In genomic region chr17:46812624-46813318, GRCh38 we compare ENCODE assay signal across 26 cellular contexts. TPM values are rescaled to one million over a fixed set of nuclear protein-coding genes. Genes with fewer than 3 reads are reported as not detected.
"Had no signal": no experiment of that assay in that cellular context is flagged by ENCODE, and none has a peak within 500 bp of the region (broad histone marks: within the 10 kb centered on the region; RNA-seq: fewer than 3 reads in every experiment).

No MANE protein-coding gene starts in this region.

- ATAC-seq: activated naive CD4-positive, alpha-beta T cell treated with anti-CD3 and anti-CD28 coated beads, Interleukin-2, amount 50 U/mL, for 72 hours; left ventricle myocardium superior; upper lobe of right lung had no signal

- H3K79me2 ChIP-seq: hepatocyte had no signal

- H3K9me3 ChIP-seq: ascending aorta, breast epithelium, spleen, thoracic aorta, upper lobe of right lung had no signal

- FAIRE-seq: colon, endothelial cell of umbilical vein, frontal cortex had no signal

- H3K4me1 ChIP-seq: ascending aorta, breast epithelium, upper lobe of right lung had no signal

- H3K27ac ChIP-seq: ascending aorta, breast epithelium, hepatocyte, spleen, thoracic aorta, upper lobe of right lung had no signal

- H3K4me3 ChIP-seq: ascending aorta, breast epithelium, hepatocyte, spleen, thoracic aorta, upper lobe of right lung had no signal

- H2AFZ ChIP-seq: hepatocyte had no signal

- DNase-seq: activated CD4-positive, alpha-beta T cell treated with anti-CD3 and anti-CD28 coated beads, Interleukin-2, amount 50 U/mL, for 1 hour; activated CD4-positive, CD25-positive, alpha-beta regulatory T cell treated with anti-CD3 and anti-CD28 coated beads, Interleukin-2, amount 50 U/mL, for 72 hours; activated gamma-delta T cell treated with Interleukin-2 at 50 U/mL for 16 hours; activated T-cell treated with anti-CD3 and anti-CD28 coated beads, Interleukin-2, amount 50 U/mL, for 1 hour; effector memory CD4-positive, alpha-beta T cell; glutamatergic neuron; left ventricle myocardium superior; spleen; stimulated activated CD4-positive, alpha-beta T cell treated with anti-CD3 and anti-CD28 coated beads, Interleukin-4, amount 100 ng/mL, for 1 hour; stimulated activated naive CD4-positive, alpha-beta T cell; SW 1271; T-helper 2 cell; upper lobe of right lung had no signal

- H3K36me3 ChIP-seq: ascending aorta, breast epithelium, spleen, thoracic aorta, upper lobe of right lung had no signal

- H3K4me2 ChIP-seq: hepatocyte had no signal

RNA-seq across cellular contexts. Expression of gene WNT3, which starts 5.7 kb away (rescaled TPM):
- total RNA-seq: ascending aorta had no signal

RNA-seq across cellular contexts. Expression of gene WNT9B, which starts 38.6 kb away (rescaled TPM):
- total RNA-seq: activated naive CD4-positive, alpha-beta T cell treated with anti-CD3 and anti-CD28 coated beads, Interleukin-2, amount 50 U/mL, for 72 hours; dermis microvascular lymphatic vessel endothelial cell; endothelial cell of umbilical vein; esophagus mucosa; frontal cortex; mammary epithelial cell; mononuclear cell had no signal
- polyA plus RNA-seq: endothelial cell of umbilical vein, mammary epithelial cell, neural cell had no signal
